ENCODE assay signal across 8 cellular contexts in genomic region chrX:119237526-119238035, GRCh38. TPM values are rescaled to one million over a fixed set of nuclear protein-coding genes. Genes with fewer than 3 reads are reported as not detected.
DNase-seq lines count a peak whose midpoint lies in the region; ATAC-seq and TF ChIP-seq lines count a peak whose summit lies in the region.

No MANE protein-coding gene starts in this region.

- peaks cover 25% of the 10 kb centered on the region for H3K36me3 ChIP-seq in endodermal cell (ENCODE audit: control insufficient read depth, insufficient read depth, low read length)
- peaks cover 5% of the 10 kb centered on the region for H3K36me3 ChIP-seq in osteoblast (ENCODE audit: insufficient read depth, low read length)

- peaks cover 41% of the 10 kb centered on the region for H3K4me1 Mint-ChIP-seq in Calu3 (ENCODE audit: low read depth, unreplicated experiment)
- peaks cover 12% of the 10 kb centered on the region for H3K4me1 Mint-ChIP-seq in endodermal cell

- 4% methylated on average over 7 of the region's 7 CpGs; no CpG with 5 or more reads in 1 of the 2 experiments for WGBS in endodermal cell (ENCODE audit: insufficient coverage in 1 of 2, insufficient read length in 1 of 2), 2 experiments

- peak overlapping the region; percentile 77 for H3K4me2 ChIP-seq in osteoblast (ENCODE audit: insufficient read depth, low read length)

- H3K4me1 ChIP-seq in endodermal cell (ENCODE audit: control insufficient read depth, insufficient read depth, low read length), result no peaks in the 10 kb centered on the region
- peaks cover 21% of the 10 kb centered on the region for H3K4me1 ChIP-seq in osteoblast (ENCODE audit: insufficient read depth, low read length)

- intact Hi-C loops in Calu3 (cut with micrococcal nuclease; ENCODE audit: unreplicated experiment), result loop anchor here (2.0 kb wide), 1 partner anchor 77 kb away; no protein-coding TSS in a partner anchor

- peak overlapping the region; percentile 12 for H2AFZ ChIP-seq in osteoblast (ENCODE audit: low read length)

- H3K4me3 Mint-ChIP-seq in Calu3 (ENCODE audit: low read depth, unreplicated experiment) (peak overlapping the region; percentile 87), endodermal cell (peak overlapping the region; percentile 90)

- H3K4me3 ChIP-seq in endodermal cell (ENCODE audit: low read length) (peak overlapping the region; percentile 94), osteoblast (ENCODE audit: insufficient read depth, low read length) (peak overlapping the region; percentile 83)

- H3K9ac ChIP-seq in endodermal cell (ENCODE audit: extremely low read depth, low read length, poor library complexity, severe bottlenecking), result peak overlapping the region; percentile 68

- H3K27me3 Mint-ChIP-seq in Calu3 (ENCODE audit: unreplicated experiment), result peaks cover 21% of the 10 kb centered on the region
- H3K27me3 Mint-ChIP-seq in endodermal cell (ENCODE audit: insufficient read depth), result no peaks in the 10 kb centered on the region

- CTCF ChIA-PET in Calu3 (lab: Charles Lee), result interaction anchor here (0.6 kb wide), 1 partner anchor 613 kb away, joined by 3 read pairs; no protein-coding TSS in a partner anchor

- no peaks in the 10 kb centered on the region for H4K20me1 ChIP-seq in osteoblast (ENCODE audit: insufficient read depth, low read length)

- H3K27ac ChIP-seq in endodermal cell (ENCODE audit: low read depth, low read length) (no peak overlapping the region), osteoblast (ENCODE audit: low read depth, low read length) (peak overlapping the region; percentile 68)

- H3K9me3 Mint-ChIP-seq in Calu3 (ENCODE audit: low read depth, unreplicated experiment) (no peaks in the 10 kb centered on the region), endodermal cell (peaks cover 47% of the 10 kb centered on the region)

- no peaks in the 10 kb centered on the region for H3K9me3 ChIP-seq in endodermal cell (ENCODE audit: control insufficient read depth, low read length)
- H3K9me3 ChIP-seq in osteoblast (ENCODE audit: low read depth, low read length), result no peaks in the 10 kb centered on the region

- peaks cover 50% of the 10 kb centered on the region for H3K79me2 ChIP-seq in osteoblast (ENCODE audit: insufficient read depth, low read length)

- H3K27ac Mint-ChIP-seq in Calu3 (ENCODE audit: unreplicated experiment), result peak overlapping the region; percentile 59
- H3K27ac Mint-ChIP-seq in endodermal cell, result peak overlapping the region; percentile 94

- TSS peak; percentile 19 for BruUV-seq in Calu3 (replicated peaks; lab: Mats Ljungman, UMichigan)

- peaks cover 33% of the 10 kb centered on the region for H3K36me3 Mint-ChIP-seq in Calu3 (ENCODE audit: insufficient read depth, unreplicated experiment)
- peaks cover 9% of the 10 kb centered on the region for H3K36me3 Mint-ChIP-seq in endodermal cell (ENCODE audit: low read depth)

- DNase-seq in Calu3 (no peak), NCI-H69 (lab: John Stamatoyannopoulos, UW) (peak; percentile 34), endodermal cell (peak; percentile 50), osteoblast (ENCODE audit: insufficient read length, low spot score, missing footprints) (no peak), GM10266 (ENCODE audit: extremely low spot score) (no peak), omental fat pad (ENCODE audit: low spot score) (no peak)

- TF ChIP-seq CTCF in Calu3 (IDR thresholded peaks at IDR 0.05; ENCODE audit: unreplicated experiment), result no peak
- TF ChIP-seq CTCF in endodermal cell (conservative IDR thresholded peaks at IDR 0.05), result no peak
- no peak for TF ChIP-seq CTCF in osteoblast (IDR thresholded peaks at IDR 0.05; ENCODE audit: extremely low read depth, low read depth, low read length)
- TF ChIP-seq CTCF in GM10266 (IDR thresholded peaks at IDR 0.05; ENCODE audit: control insufficient read depth, insufficient read depth, low read depth, missing control alignments), result no peak
- TF ChIP-seq CTCF in omental fat pad (IDR thresholded peaks at IDR 0.05), result no peak

- no peak for ATAC-seq in HG02840 (IDR thresholded peaks at IDR 0.05; ENCODE audit: low FRiP score, unreplicated experiment)
- ATAC-seq in HG03175 (IDR thresholded peaks at IDR 0.05; ENCODE audit: unreplicated experiment), result no peak
- ATAC-seq in omental fat pad (ENCODE audit: low FRiP score), result no peak

- H3K27me3 ChIP-seq in endodermal cell (ENCODE audit: control insufficient read depth, insufficient read depth, low read length, poor library complexity, severe bottlenecking), result no peaks in the 10 kb centered on the region
- H3K27me3 ChIP-seq in osteoblast (ENCODE audit: insufficient read depth, low read length), result no peaks in the 10 kb centered on the region

RNA-seq across cellular contexts. Expression of gene PGRMC1, which starts 1.5 kb away (rescaled TPM):
- total RNA-seq in Calu3 (2022) (121 and 126 TPM in 2 replicates), endodermal cell (100 to 1,000 TPM; 108 to 115 TPM), osteoblast (118 and 124 TPM in 2 replicates), omental fat pad (100 to 1,000 TPM; 130 to 296 (median 178) TPM)
- polyA plus RNA-seq in endodermal cell (2013, experiment 1 of 2), result 275 TPM
- polyA plus RNA-seq in endodermal cell (2013, experiment 2 of 2), result 271 TPM

Comparison
In these comparisons a context has a peak if more than half of its experiments do, and no peak if none do; other contexts are left out.
1. DNase-seq: peak in NCI-H69 (single experiment) and endodermal cell (single experiment); none in Calu3 (single experiment), osteoblast (single experiment), GM10266 (single experiment) and omental fat pad (single experiment).